Comparison of ENCODE assay signal across 11 cellular contexts in genomic region chr7:94595717-94596116, GRCh38.
"Had no signal": no experiment of that assay in that cellular context is flagged by ENCODE, and none has a peak within 500 bp of the region (broad histone marks: within the 10 kb centered on the region; RNA-seq: fewer than 3 reads in every experiment).

No MANE protein-coding gene starts in this region.

- DNase-seq: effector memory CD4-positive, alpha-beta T cell; gastrocnemius medialis; left ventricle myocardium inferior; lower lobe of right lung; natural killer cell; posterior cingulate gyrus; sigmoid colon; stimulated activated naive CD4-positive, alpha-beta T cell; thyroid gland; uterus had no signal

- FAIRE-seq: keratinocyte had no signal

- ATAC-seq: gastrocnemius medialis, natural killer cell had no signal
